8 cellular contexts compared by ENCODE assay signal in genomic region chr11:57425565-57426438, GRCh38. TPM values are rescaled to one million over a fixed set of nuclear protein-coding genes. Genes with fewer than 3 reads are reported as not detected.
A peak's percentile ranks its signal among the peaks of the same experiment; 100 is the strongest.
DNase-seq lines count a peak whose midpoint lies in the region; TF ChIP-seq lines count a peak whose summit lies in the region.

No MANE protein-coding gene starts in this region.

- peak overlapping the region; percentile 75 for H2AFZ ChIP-seq in PC-9

- H3K4me1 ChIP-seq in PC-9 (replicated peaks; ENCODE audit: insufficient read depth) (peaks cover 43% of the 10 kb centered on the region), mesodermal cell (ENCODE audit: control insufficient read depth, insufficient read depth, low read length, poor library complexity, severe bottlenecking) (peaks cover 32% of the 10 kb centered on the region), urinary bladder (ENCODE audit: insufficient read depth) (peaks cover 2% of the 10 kb centered on the region)

- peak overlapping the region; percentile 73 for H3K4me3 ChIP-seq in PC-9
- peak overlapping the region; percentile 49 for H3K4me3 ChIP-seq in mesodermal cell (ENCODE audit: extremely low read depth, insufficient read depth, low read length, poor library complexity, severe bottlenecking)
- H3K4me3 ChIP-seq in urinary bladder (ENCODE audit: low read depth, low read length): peak overlapping the region; percentile 45

- WGBS in mesodermal cell (ENCODE audit: insufficient coverage in 2 of 2), 2 experiments: 90% methylated on average over 11 to 12 of the region's 15 CpGs
- WGBS in urinary bladder: 33% methylated on average over 15 of the region's 15 CpGs

- H3K9me3 ChIP-seq in PC-9 (ENCODE audit: insufficient read depth, low read depth): no peaks in the 10 kb centered on the region
- no peaks in the 10 kb centered on the region for H3K9me3 ChIP-seq in mesodermal cell (ENCODE audit: control insufficient read depth, low read length)

- no peaks in the 10 kb centered on the region for H3K9me2 ChIP-seq in PC-9 (ENCODE audit: insufficient read depth)

- intact Hi-C loops in PC-9 (cut with micrococcal nuclease; ENCODE audit: unreplicated experiment): loop anchor here (5.0 kb wide), 1 partner anchor 66 kb away; no protein-coding TSS in a partner anchor
- intact Hi-C loops in dendritic cell treated with granulocyte-macrophage colony-stimulating factor and Interleukin-4, amounts not matched to agents 40 ng/mL and 50 ng/mL, for 4 days (cut with micrococcal nuclease): no loop called here

- H3K27me3 ChIP-seq in PC-9 (ENCODE audit: insufficient read depth, low read depth): no peaks in the 10 kb centered on the region

- peak overlapping the region; percentile 77 for H3K4me3 Mint-ChIP-seq in dendritic cell treated with granulocyte-macrophage colony-stimulating factor and Interleukin-4, amounts not matched to agents 40 ng/mL and 50 ng/mL, for 4 days

- H3K79me2 ChIP-seq in PC-9 (ENCODE audit: low read depth): peaks cover 55% of the 10 kb centered on the region

- DNase-seq in AG20443 (ENCODE audit: low spot score) (peak; percentile 64), PC-9 (peak in 1 of 2 experiments; percentile 34), MV-4-11 (lab: John Stamatoyannopoulos, UW) (no peak), GM19240 (ENCODE audit: insufficient read length, low spot score) (no peak)
- no peak for DNase-seq in activated CD4-positive, CD25-positive, alpha-beta regulatory T cell treated with anti-CD3 and anti-CD28 coated beads, Interleukin-2, amount 50 U/mL, for 72 hours

- no peak for TF ChIP-seq CTCF in PC-9 (conservative IDR thresholded peaks at IDR 0.05)

- H4K20me1 ChIP-seq in PC-9 (ENCODE audit: insufficient read depth): no peaks in the 10 kb centered on the region

- POLR2A ChIA-PET in PC-9 (lab: Charles Lee; ENCODE audit: unreplicated experiment): no interaction called here

- H3K4me1 Mint-ChIP-seq in dendritic cell treated with granulocyte-macrophage colony-stimulating factor and Interleukin-4, amounts not matched to agents 40 ng/mL and 50 ng/mL, for 4 days (ENCODE audit: low read depth): peaks cover 87% of the 10 kb centered on the region

- CTCF ChIA-PET in PC-9 (lab: Charles Lee): no interaction called here

- peaks cover 47% of the 10 kb centered on the region for H3K36me3 Mint-ChIP-seq in dendritic cell treated with granulocyte-macrophage colony-stimulating factor and Interleukin-4, amounts not matched to agents 40 ng/mL and 50 ng/mL, for 4 days (ENCODE audit: low read depth)

- H3K27me3 Mint-ChIP-seq in dendritic cell treated with granulocyte-macrophage colony-stimulating factor and Interleukin-4, amounts not matched to agents 40 ng/mL and 50 ng/mL, for 4 days: no peaks in the 10 kb centered on the region

- TSS peak; percentile 51 for BruUV-seq in PC-9 (replicated peaks; lab: Mats Ljungman, UMichigan)

- peak overlapping the region; percentile 96 for H3K4me2 ChIP-seq in PC-9

- no peaks in the 10 kb centered on the region for H3K9me3 Mint-ChIP-seq in dendritic cell treated with granulocyte-macrophage colony-stimulating factor and Interleukin-4, amounts not matched to agents 40 ng/mL and 50 ng/mL, for 4 days

- peaks cover 27% of the 10 kb centered on the region for H3K36me3 ChIP-seq in PC-9 (ENCODE audit: low read depth)
- peaks cover 15% of the 10 kb centered on the region for H3K36me3 ChIP-seq in mesodermal cell (ENCODE audit: control insufficient read depth, insufficient read depth, low read length)
- no peaks in the 10 kb centered on the region for H3K36me3 ChIP-seq in urinary bladder (ENCODE audit: insufficient read depth)

- H3F3A ChIP-seq in PC-9 (ENCODE audit: insufficient read depth, low read depth): peaks cover 47% of the 10 kb centered on the region

- H3K27ac Mint-ChIP-seq in dendritic cell treated with granulocyte-macrophage colony-stimulating factor and Interleukin-4, amounts not matched to agents 40 ng/mL and 50 ng/mL, for 4 days: peak overlapping the region; percentile 91

- H3K27ac ChIP-seq in PC-9 (peak overlapping the region; percentile 91), mesodermal cell (ENCODE audit: low read depth, low read length, severe bottlenecking) (no peak overlapping the region), urinary bladder (ENCODE audit: low read depth) (peak overlapping the region; percentile 97)

RNA-seq across cellular contexts. Expression of gene SLC43A3, which starts 1.1 kb away (rescaled TPM):
- total RNA-seq in PC-9 (2021) (35.7 and 41.3 TPM in 2 replicates), urinary bladder (27.3 TPM)
- polyA plus RNA-seq in mesodermal cell (2013, experiment 1 of 2): 19.2 TPM
- polyA plus RNA-seq in mesodermal cell (2013, experiment 2 of 2): 14.5 TPM
- polyA plus RNA-seq in urinary bladder: 39.7 TPM

RNA-seq across cellular contexts. Expression of gene RTN4RL2, which starts 34.5 kb away (rescaled TPM):
- 3.4 and 4.6 TPM in 2 replicates for total RNA-seq in PC-9 (2021)
- 2.5 TPM for polyA plus RNA-seq in mesodermal cell (2013, experiment 1 of 2)
- 1.9 TPM for polyA plus RNA-seq in mesodermal cell (2013, experiment 2 of 2)
- total RNA-seq in urinary bladder: 0.58 TPM
- 1.4 TPM for polyA plus RNA-seq in urinary bladder

RNA-seq across cellular contexts. Expression of gene PRG2, which starts 35.4 kb away (rescaled TPM):
- total RNA-seq in PC-9 (2021) (not detected in 2 replicates), urinary bladder (0.42 TPM)
- 0.48 TPM for polyA plus RNA-seq in mesodermal cell (2013, experiment 1 of 2)
- polyA plus RNA-seq in mesodermal cell (2013, experiment 2 of 2): not detected
- polyA plus RNA-seq in urinary bladder: not detected

RNA-seq across cellular contexts. Expression of gene PRG3, which starts 44.9 kb away (rescaled TPM):
- total RNA-seq in PC-9 (2021) (not detected in 2 replicates), urinary bladder (not detected)
- polyA plus RNA-seq in mesodermal cell (2013, experiment 1 of 2): not detected
- polyA plus RNA-seq in mesodermal cell (2013, experiment 2 of 2): not detected
- polyA plus RNA-seq in urinary bladder: not detected
